Comparison of ENCODE assay signal across 34 cellular contexts in genomic region chr11:68591719-68592118, GRCh38.
"Had no signal": no experiment of that assay in that cellular context is flagged by ENCODE, and none has a peak within 500 bp of the region (broad histone marks: within the 10 kb centered on the region; RNA-seq: fewer than 3 reads in every experiment).

No MANE protein-coding gene starts in this region.

- H3K9me3 Mint-ChIP-seq: activated B cell treated with CpG ODN at 0.5 μM for 24 hours; activated CD4-positive, alpha-beta memory T cell treated with anti-CD3 and anti-CD28 coated beads for 36 hours; activated CD4-positive, alpha-beta T cell treated with anti-CD3 and anti-CD28 coated beads, Interleukin-2, amount 10 ng/mL, durations not matched to agents 24 days and 14 days; activated CD8-positive, alpha-beta T cell treated with anti-CD3 and anti-CD28 coated beads for 36 hours; activated naive CD4-positive, alpha-beta T cell treated with anti-CD3 and anti-CD28 coated beads for 36 hours; activated naive CD4-positive, alpha-beta T cell treated with anti-CD3 and anti-CD28 coated beads, Interleukin-2, amount 50 U/mL, for 72 hours; activated naive CD8-positive, alpha-beta T cell treated with anti-CD3 and anti-CD28 coated beads for 36 hours; activated T-cell treated with anti-CD3 and anti-CD28 coated beads, Interleukin-2, amount 50 U/mL, for 24 hours; activated T-helper 1 cell treated with anti-CD3 and anti-CD28 coated beads, Interleukin-12 subunit alpha, Interleukin-12 subunit beta, Interleukin-2, Interleukin-4 antibody, amounts not matched to agents 30 ng/mL and 10 ng/mL and 1 ng/mL, durations not matched to agents 14 hours and 24 hours and 36 hours; activated T-helper 17 cell treated with anti-CD3 and anti-CD28 coated beads, Interleukin-2, amount 50 U/mL, for 72 hours; brain; central memory CD8-positive, alpha-beta T cell; T-helper 1 cell treated with Interleukin-12 subunit alpha and Interleukin-12 subunit beta and Interleukin-4 antibody, amounts not matched to agents 30 μg/mL and 1 μg/mL, for 36 hours; T-helper 2 cell treated with Interferon-gamma antibody and Interleukin-4, amounts not matched to agents 5 μg/mL and 100 μg/mL, for 36 hours had no signal

- H3K4me1 Mint-ChIP-seq: activated B cell treated with CpG ODN at 0.5 μM for 24 hours; activated naive CD8-positive, alpha-beta T cell treated with anti-CD3 and anti-CD28 coated beads for 36 hours; brain had no signal

- H3K27ac Mint-ChIP-seq: activated B cell treated with CpG ODN at 0.5 μM for 24 hours; activated CD4-positive, alpha-beta memory T cell treated with anti-CD3 and anti-CD28 coated beads for 36 hours; activated CD4-positive, alpha-beta T cell treated with anti-CD3 and anti-CD28 coated beads, Interleukin-2, amount 10 ng/mL, durations not matched to agents 24 days and 14 days; activated naive CD8-positive, alpha-beta T cell treated with anti-CD3 and anti-CD28 coated beads for 36 hours; activated T-cell treated with anti-CD3 and anti-CD28 coated beads, Interleukin-2, amount 50 U/mL, for 24 hours; activated T-helper 1 cell treated with anti-CD3 and anti-CD28 coated beads, Interleukin-12 subunit alpha, Interleukin-12 subunit beta, Interleukin-2, Interleukin-4 antibody, amounts not matched to agents 30 ng/mL and 10 ng/mL and 1 ng/mL, durations not matched to agents 14 hours and 24 hours and 36 hours; activated T-helper 17 cell treated with anti-CD3 and anti-CD28 coated beads, Interleukin-2, amount 50 U/mL, for 72 hours; T-helper 1 cell treated with Interleukin-12 subunit alpha and Interleukin-12 subunit beta and Interleukin-4 antibody, amounts not matched to agents 30 μg/mL and 1 μg/mL, for 36 hours; T-helper 2 cell treated with Interferon-gamma antibody and Interleukin-4, amounts not matched to agents 5 μg/mL and 100 μg/mL, for 36 hours had no signal

- H3K4me3 Mint-ChIP-seq: activated B cell treated with CpG ODN at 0.5 μM for 24 hours; activated CD4-positive, alpha-beta memory T cell treated with anti-CD3 and anti-CD28 coated beads for 36 hours; activated CD4-positive, alpha-beta T cell treated with anti-CD3 and anti-CD28 coated beads, Interleukin-2, amount 10 ng/mL, durations not matched to agents 24 days and 14 days; activated CD8-positive, alpha-beta T cell treated with anti-CD3 and anti-CD28 coated beads for 36 hours; activated naive CD4-positive, alpha-beta T cell treated with anti-CD3 and anti-CD28 coated beads for 36 hours; activated naive CD8-positive, alpha-beta T cell treated with anti-CD3 and anti-CD28 coated beads for 36 hours; activated T-cell treated with anti-CD3 and anti-CD28 coated beads, Interleukin-2, amount 50 U/mL, for 24 hours; activated T-helper 1 cell treated with anti-CD3 and anti-CD28 coated beads, Interleukin-12 subunit alpha, Interleukin-12 subunit beta, Interleukin-2, Interleukin-4 antibody, amounts not matched to agents 30 ng/mL and 10 ng/mL and 1 ng/mL, durations not matched to agents 14 hours and 24 hours and 36 hours; activated T-helper 17 cell treated with anti-CD3 and anti-CD28 coated beads, Interleukin-2, amount 50 U/mL, for 72 hours; brain; central memory CD8-positive, alpha-beta T cell; T-helper 1 cell treated with Interleukin-12 subunit alpha and Interleukin-12 subunit beta and Interleukin-4 antibody, amounts not matched to agents 30 μg/mL and 1 μg/mL, for 36 hours; T-helper 2 cell treated with Interferon-gamma antibody and Interleukin-4, amounts not matched to agents 5 μg/mL and 100 μg/mL, for 36 hours had no signal

- H3K27me3 Mint-ChIP-seq: activated B cell treated with CpG ODN at 0.5 μM for 24 hours; activated CD4-positive, alpha-beta memory T cell treated with anti-CD3 and anti-CD28 coated beads for 36 hours; activated CD4-positive, alpha-beta T cell treated with anti-CD3 and anti-CD28 coated beads, Interleukin-2, amount 10 ng/mL, durations not matched to agents 24 days and 14 days; activated CD8-positive, alpha-beta T cell treated with anti-CD3 and anti-CD28 coated beads for 36 hours; activated naive CD8-positive, alpha-beta T cell treated with anti-CD3 and anti-CD28 coated beads for 36 hours; activated T-cell treated with anti-CD3 and anti-CD28 coated beads, Interleukin-2, amount 50 U/mL, for 24 hours; activated T-helper 17 cell treated with anti-CD3 and anti-CD28 coated beads, Interleukin-2, amount 50 U/mL, for 72 hours; brain; central memory CD8-positive, alpha-beta T cell had no signal

- H3K27me3 ChIP-seq: adrenal gland, cardiac muscle cell had no signal

- H3K27ac ChIP-seq: adrenal gland, cardiac muscle cell, VCaP had no signal

- H3K9me3 ChIP-seq: adrenal gland had no signal

- DNase-seq: activated B cell treated with CpG ODN at 0.5 μM for 24 hours; activated CD4-positive, alpha-beta memory T cell treated with anti-CD3 and anti-CD28 coated beads for 36 hours; activated CD4-positive, alpha-beta T cell treated with anti-CD3 and anti-CD28 coated beads for 4 hours; activated CD4-positive, alpha-beta T cell treated with anti-CD3 and anti-CD28 coated beads, Interleukin-2, amount 10 ng/mL, durations not matched to agents 24 days and 14 days; activated CD4-positive, alpha-beta T cell treated with anti-CD3 and anti-CD28 coated beads, Interleukin-2, amount 50 U/mL, for 1 hour; activated CD4-positive, alpha-beta T cell treated with anti-CD3 and anti-CD28 coated beads, Interleukin-2, amount 50 U/mL, for 4 hours; activated CD4-positive, CD25-positive, alpha-beta regulatory T cell treated with anti-CD3 and anti-CD28 coated beads, Interleukin-2, amount 50 U/mL, for 72 hours; activated CD8-positive, alpha-beta memory T cell treated with anti-CD3 and anti-CD28 coated beads, Interleukin-2, amount 50 U/mL, for 4 hours; activated CD8-positive, alpha-beta T cell treated with anti-CD3 and anti-CD28 coated beads for 36 hours; activated effector memory CD4-positive, alpha-beta T cell treated with anti-CD3 and anti-CD28 coated beads, Interleukin-2, amount 50 U/mL, for 16 hours; activated gamma-delta T cell treated with Interleukin-2 at 50 U/mL for 16 hours; activated naive CD4-positive, alpha-beta T cell; activated naive CD4-positive, alpha-beta T cell treated with anti-CD3 and anti-CD28 coated beads for 36 hours; activated naive CD4-positive, alpha-beta T cell treated with anti-CD3 and anti-CD28 coated beads, Interleukin-2, amount 50 U/mL, for 16 hours; activated naive CD8-positive, alpha-beta T cell treated with anti-CD3 and anti-CD28 coated beads for 36 hours; activated T-cell treated with anti-CD3 and anti-CD28 coated beads for 4 hours; activated T-cell treated with anti-CD3 and anti-CD28 coated beads, Interleukin-2, amount 50 U/mL, for 24 hours; activated T-cell treated with anti-CD3 and anti-CD28 coated beads, Interleukin-2, amount 50 U/mL, for 48 hours; adrenal gland; amniotic stem cell; aorta; caudate nucleus; T-helper 1 cell; T-helper 2 cell; T-helper 9 cell had no signal

- H3K4me3 ChIP-seq: adrenal gland, cardiac muscle cell had no signal

- ATAC-seq: activated CD8-positive, alpha-beta T cell treated with anti-CD3 and anti-CD28 coated beads for 36 hours; activated naive CD4-positive, alpha-beta T cell treated with anti-CD3 and anti-CD28 coated beads, Interleukin-2, amount 50 U/mL, for 72 hours; activated T-helper 17 cell treated with anti-CD3 and anti-CD28 coated beads, Interleukin-2, amount 50 U/mL, for 72 hours had no signal
